Comparison of ENCODE assay signal across 8 cellular contexts in the genomic region with DNA sequence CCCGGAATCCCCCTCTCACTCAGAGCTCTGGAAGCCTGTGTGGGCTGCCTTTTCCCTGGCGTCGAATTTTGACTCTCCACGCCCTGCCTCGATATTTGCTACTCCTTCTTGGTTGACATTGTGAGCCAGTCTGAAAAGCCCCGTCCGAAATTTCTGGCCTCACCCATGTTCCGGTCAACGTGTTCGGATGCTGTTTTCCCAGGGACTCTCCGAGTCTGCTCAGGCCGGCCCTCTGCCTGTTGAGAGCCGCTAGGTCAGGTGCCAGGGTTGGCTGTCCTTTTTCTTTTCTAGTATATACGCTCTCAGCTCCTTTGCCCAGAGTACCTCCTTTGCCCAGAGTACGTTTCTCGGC. TPM values are rescaled to one million over a fixed set of nuclear protein-coding genes. Genes with fewer than 3 reads are reported as not detected.
DNase-seq lines count a peak whose midpoint lies in the region; ATAC-seq and TF ChIP-seq lines count a peak whose summit lies in the region.

No MANE protein-coding gene starts in this region.

- in situ Hi-C loops in KBM-7 (cut with MboI; ENCODE audit: low pct_unique_long_range_greater_than_20kb, low sequenced_read_pairs), result no loop called here

- peak overlapping the region; percentile 77 for H3K4me3 Mint-ChIP-seq in activated CD4-positive, alpha-beta memory T cell treated with anti-CD3 and anti-CD28 coated beads for 36 hours
- H3K4me3 Mint-ChIP-seq in nephron, result peak overlapping the region; percentile 90 to 99 (median 94)

- DNase-seq in KBM-7 (peak; percentile 30), foreskin fibroblast (peak; percentile 68 to 89), cerebellar nuclear complex (lab: John Stamatoyannopoulos, UW) (no peak)
- no peak for DNase-seq in activated CD4-positive, alpha-beta memory T cell treated with anti-CD3 and anti-CD28 coated beads for 36 hours

- no peaks in the 10 kb centered on the region for H3K36me3 Mint-ChIP-seq in activated CD4-positive, alpha-beta memory T cell treated with anti-CD3 and anti-CD28 coated beads for 36 hours
- H3K36me3 Mint-ChIP-seq in nephron (ENCODE audit: low read depth), result no peaks in the 10 kb centered on the region

- peak overlapping the region; percentile 72 to 98 (median 91); a peak in 21 of 22 replicates for H3K9ac ChIP-seq in BLaER1 treated with 17β-estradiol and CSF1 and Interleukin-3, amounts not matched to agents 10 nM and 100 nM

- H3K4me1 ChIP-seq in BLaER1 treated with 17β-estradiol and CSF1 and Interleukin-3, amounts not matched to agents 10 nM and 100 nM, result peaks cover 9 to 42% (median 25%) of the 10 kb centered on the region in 10 experiments

- CTCF ChIA-PET in activated CD4-positive, alpha-beta memory T cell treated with anti-CD3 and anti-CD28 coated beads for 36 hours (lab: Charles Lee), result interaction anchor here (1.2 kb wide), 1 partner anchor 122 kb away, joined by 3 read pairs; no protein-coding TSS in a partner anchor

- intact Hi-C loops in activated CD4-positive, alpha-beta memory T cell treated with anti-CD3 and anti-CD28 coated beads for 36 hours (cut with micrococcal nuclease), result loop anchor here (2.0 to 10.0 kb wide), 3 partner anchors 125 to 587 kb away; a partner anchor contains a TSS

- peaks cover 18% of the 10 kb centered on the region for H3K4me1 Mint-ChIP-seq in activated CD4-positive, alpha-beta memory T cell treated with anti-CD3 and anti-CD28 coated beads for 36 hours (ENCODE audit: low read depth)
- H3K4me1 Mint-ChIP-seq in nephron, result peaks cover 6% of the 10 kb centered on the region

- H3K4me3 ChIP-seq in BLaER1 treated with 17β-estradiol and CSF1 and Interleukin-3, amounts not matched to agents 10 nM and 100 nM, result peak overlapping the region; percentile 73 to 91 (median 87)
- H3K4me3 ChIP-seq in foreskin fibroblast (ENCODE audit: low read depth in 1 of 2, low read length in 2 of 2), result peak overlapping the region; percentile 69 to 84

- POLR2A ChIA-PET in activated CD4-positive, alpha-beta memory T cell treated with anti-CD3 and anti-CD28 coated beads for 36 hours (lab: Charles Lee), result interaction anchor here (0.8 to 1.1 kb wide), 3 partner anchors 13 to 124 kb away, joined by 3 to 5 read pairs (median 4); no protein-coding TSS in a partner anchor

- peak overlapping the region; percentile 79 to 96 (median 89) for H3K4me2 ChIP-seq in BLaER1 treated with 17β-estradiol and CSF1 and Interleukin-3, amounts not matched to agents 10 nM and 100 nM

- no peaks in the 10 kb centered on the region for H3K9me3 Mint-ChIP-seq in activated CD4-positive, alpha-beta memory T cell treated with anti-CD3 and anti-CD28 coated beads for 36 hours
- H3K9me3 Mint-ChIP-seq in nephron, result no peaks in the 10 kb centered on the region

- peak overlapping the region; percentile 42 for H3K27ac Mint-ChIP-seq in activated CD4-positive, alpha-beta memory T cell treated with anti-CD3 and anti-CD28 coated beads for 36 hours
- peak overlapping the region; percentile 73 to 96 (median 89) for H3K27ac Mint-ChIP-seq in nephron

- ATAC-seq in GM18517 (IDR thresholded peaks at IDR 0.05; ENCODE audit: unreplicated experiment) (peak; percentile 30), GM18520 (IDR thresholded peaks at IDR 0.05; ENCODE audit: unreplicated experiment) (no peak)

- peaks cover 0 to 57% (median 53%) of the 10 kb centered on the region in 11 experiments; a peak in 16 of 22 replicates for H4K20me1 ChIP-seq in BLaER1 treated with 17β-estradiol and CSF1 and Interleukin-3, amounts not matched to agents 10 nM and 100 nM

- H3K27me3 ChIP-seq in BLaER1 treated with 17β-estradiol and CSF1 and Interleukin-3, amounts not matched to agents 10 nM and 100 nM, result peaks cover 10 to 27% (median 17%) of the 10 kb centered on the region in 11 experiments; a peak in 21 of 22 replicates

- peaks cover 5% of the 10 kb centered on the region for H3K27me3 Mint-ChIP-seq in activated CD4-positive, alpha-beta memory T cell treated with anti-CD3 and anti-CD28 coated beads for 36 hours
- peaks cover 44% of the 10 kb centered on the region for H3K27me3 Mint-ChIP-seq in nephron (ENCODE audit: low read depth)

- peak overlapping the region in 10 of 11 experiments; percentile 87 to 97 (median 92); a peak in 20 of 22 replicates for H3K27ac ChIP-seq in BLaER1 treated with 17β-estradiol and CSF1 and Interleukin-3, amounts not matched to agents 10 nM and 100 nM

- TF ChIP-seq CTCF in foreskin fibroblast (IDR thresholded peaks at IDR 0.05; ENCODE audit: low read depth, low read length) (peak; percentile 66), nephron (IDR thresholded peaks at IDR 0.05; ENCODE audit: unreplicated experiment in 3 of 3) (peak; percentile 38 to 43 (median 39))

- H3K36me3 ChIP-seq in BLaER1 treated with 17β-estradiol and CSF1 and Interleukin-3, amounts not matched to agents 10 nM and 100 nM, result peaks cover 0 to 16% (median 7%) of the 10 kb centered on the region in 11 experiments; a peak in 8 of 22 replicates

- H3K9me3 ChIP-seq in BLaER1 treated with 17β-estradiol and CSF1 and Interleukin-3, amounts not matched to agents 10 nM and 100 nM (replicated peaks in 1 of 11), result no peaks in the 10 kb centered on the region

RNA-seq across cellular contexts. Expression of a gene that starts 6.8 kb away (rescaled TPM):
- 10 to 100 TPM in 1 of 2 experiments, 1 to 10 TPM in 1; 8.9 to 11.6 TPM for total RNA-seq in activated CD4-positive, alpha-beta memory T cell treated with anti-CD3 and anti-CD28 coated beads for 36 hours

Comparison
In these comparisons a context has a peak if more than half of its experiments do, and no peak if none do; other contexts are left out.
1. DNase-seq: peak in KBM-7 (single experiment) and foreskin fibroblast (2 of 2); none in activated CD4-positive, alpha-beta memory T cell treated with anti-CD3 and anti-CD28 coated beads for 36 hours (single experiment) and cerebellar nuclear complex (0 of 2).